In genomic region chr7:41659539-41659938, GRCh38 we compare ENCODE assay signal across 24 cellular contexts.
"Had no signal": no experiment of that assay in that cellular context is flagged by ENCODE, and none has a peak within 500 bp of the region (broad histone marks: within the 10 kb centered on the region; RNA-seq: fewer than 3 reads in every experiment).

No MANE protein-coding gene starts in this region.

- H3K27ac ChIP-seq: stomach, suprapubic skin, testis, thoracic aorta, thyroid gland, tibial artery, tibial nerve, transverse colon, upper lobe of left lung, upper lobe of right lung, uterus, vagina had no signal

- H3K27me3 ChIP-seq: stomach, suprapubic skin, testis, thyroid gland, tibial artery, tibial nerve, transverse colon, upper lobe of left lung, upper lobe of right lung, uterus, vagina had no signal

- H3K4me3 ChIP-seq: stomach, suprapubic skin, testis, thoracic aorta, thyroid gland, tibial artery, tibial nerve, transverse colon, upper lobe of left lung, upper lobe of right lung, uterus, vagina had no signal

- DNase-seq: stimulated activated CD4-positive, alpha-beta T cell treated with anti-CD3 and anti-CD28 coated beads, Interleukin-2, amount 100 ng/mL, for 48 hours; stimulated activated CD4-positive, alpha-beta T cell treated with anti-CD3 and anti-CD28 coated beads, Interleukin-4, amount 100 ng/mL, for 1 hour; stimulated activated CD4-positive, alpha-beta T cell treated with anti-CD3 and anti-CD28 coated beads, Interleukin-4, amount 100 ng/mL, for 24 hours; stimulated activated CD4-positive, alpha-beta T cell treated with anti-CD3 and anti-CD28 coated beads, Interleukin-4, amount 100 ng/mL, for 4 hours; stimulated activated CD8-positive, alpha-beta memory T cell treated with anti-CD3 and anti-CD28 coated beads, Interleukin-4, amount 100 ng/mL, for 48 hours; stimulated activated naive B cell treated with anti-CD40 and anti-IgM and Interleukin-4, amounts not matched to agents 10 μg/mL and 1 μg/mL and 100 μg/mL, for 72 hours; stimulated activated naive CD4-positive, alpha-beta T cell; stimulated activated naive CD4-positive, alpha-beta T cell treated with Interleukin-2 at 50 U/mL for 16 hours; stimulated activated naive CD8-positive, alpha-beta T cell treated with anti-CD3 and anti-CD28 coated beads, Interleukin-15, amount 100 ng/mL, for 72 hours; stimulated activated naive CD8-positive, alpha-beta T cell treated with anti-CD3 and anti-CD28 coated beads, Interleukin-15, Interleukin-2, amounts not matched to agents 100 U/mL and 50 U/mL, for 24 hours; stomach; substantia nigra; testis; thyroid gland; tibial artery; transverse colon; trophoblast cell; upper lobe of left lung; upper lobe of right lung; uterus had no signal

- H3K36me3 ChIP-seq: stomach, suprapubic skin, thoracic aorta, thyroid gland, tibial artery, tibial nerve, transverse colon, upper lobe of left lung, upper lobe of right lung, uterus, vagina had no signal

- H3K9me3 ChIP-seq: stomach, suprapubic skin, testis, thoracic aorta, thyroid gland, tibial artery, tibial nerve, transverse colon, upper lobe of left lung, upper lobe of right lung, uterus, vagina had no signal
